8 cellular contexts compared by ENCODE assay signal in genomic region chr9:137086531-137087408, GRCh38. TPM values are rescaled to one million over a fixed set of nuclear protein-coding genes. Genes with fewer than 3 reads are reported as not detected.
DNase-seq lines count a peak whose midpoint lies in the region; ATAC-seq and TF ChIP-seq lines count a peak whose summit lies in the region.

Gene MAN1B1, plus strand, starts transcription at chr9:137086985. Its CDS starts 15 bp downstream, at chr9:137087000.

- BruUV-seq in Panc1 (replicated peaks; lab: Mats Ljungman, UMichigan), result no TSS peak

- in situ Hi-C loops in Panc1 (cut with HindIII; ENCODE audit: low pct_unique_long_range_greater_than_20kb, low sequenced_read_pairs), result no loop called here

- ATAC-seq in GM21723 (IDR thresholded peaks at IDR 0.05; ENCODE audit: unreplicated experiment), result peak; percentile 79
- peak; percentile 91 for ATAC-seq in Panc1
- ATAC-seq in activated T-cell treated with anti-CD3 and anti-CD28 coated beads, Interleukin-2, amount 50 U/mL, for 4 hours, result peak; percentile 84 to 89

- no peaks in the 10 kb centered on the region for H3K27me3 Mint-ChIP-seq in activated T-cell treated with anti-CD3 and anti-CD28 coated beads, Interleukin-2, amount 50 U/mL, for 4 hours (ENCODE audit: low read depth)

- H3K9me3 Mint-ChIP-seq in activated T-cell treated with anti-CD3 and anti-CD28 coated beads, Interleukin-2, amount 50 U/mL, for 4 hours, result no peaks in the 10 kb centered on the region

- intact Hi-C loops in Panc1 (cut with micrococcal nuclease; ENCODE audit: unreplicated experiment), result no loop called here

- peaks cover 37% of the 10 kb centered on the region for H3K4me1 Mint-ChIP-seq in activated T-cell treated with anti-CD3 and anti-CD28 coated beads, Interleukin-2, amount 50 U/mL, for 4 hours (ENCODE audit: low read depth)

- CTCF ChIA-PET in Panc1 (lab: Charles Lee), result interaction anchor here (0.5 to 0.7 kb wide), 3 partner anchors 19 to 150 kb away, joined by 3 to 5 read pairs (median 3); no protein-coding TSS in a partner anchor

- H3K36me3 ChIP-seq in Panc1 (ENCODE audit: control insufficient read depth, insufficient read depth, low read length) (no peaks in the 10 kb centered on the region; the same call in 1 of the 2 replicates), esophagus (ENCODE audit: control insufficient read depth in 2 of 2, insufficient read depth in 2 of 2, low read length in 1 of 2) (peaks cover 0 to 11% of the 10 kb centered on the region in 2 donors), mucosa of stomach (ENCODE audit: control insufficient read depth, insufficient read depth, low read length) (no peaks in the 10 kb centered on the region)

- peaks cover 40% of the 10 kb centered on the region for H3K4me1 ChIP-seq in Panc1 (ENCODE audit: control insufficient read depth, insufficient read depth, low read length)
- H3K4me1 ChIP-seq in esophagus (ENCODE audit: control insufficient read depth in 2 of 2, insufficient read depth in 2 of 2, low read length in 1 of 2), result peaks cover 0 to 28% of the 10 kb centered on the region in 2 donors
- peaks cover 31% of the 10 kb centered on the region for H3K4me1 ChIP-seq in mucosa of stomach (ENCODE audit: control insufficient read depth, insufficient read depth, low read length)

- H3K4me3 ChIP-seq in Panc1 (ENCODE audit: low read depth in 2 of 2, low read length in 2 of 2) (peak within 1 kb of the TSS; percentile 63 to 73), esophagus (ENCODE audit: low read depth in 1 of 2, low read length in 2 of 2) (peak within 1 kb of the TSS; percentile 71 to 78), mucosa of stomach (ENCODE audit: low read length) (peak within 1 kb of the TSS; percentile 60)

- peak; percentile 100 for DNase-seq in DMS53 (lab: John Stamatoyannopoulos, UW)
- peak; percentile 97 for DNase-seq in KG1 (lab: John Stamatoyannopoulos, UW)
- peak; percentile 91 for DNase-seq in Panc1 (ENCODE audit: low read depth, low spot score)
- peak; percentile 100 for DNase-seq in activated T-cell treated with anti-CD3 and anti-CD28 coated beads, Interleukin-2, amount 50 U/mL, for 4 hours
- peak; percentile 98 for DNase-seq in stimulated activated CD8-positive, alpha-beta memory T cell treated with anti-CD3 and anti-CD28 coated beads, Interleukin-7, amount 100 ng/mL, for 1 hour (ENCODE audit: low read depth in 2 of 2)

- peak within 1 kb of the TSS; percentile 87 for H3K4me3 Mint-ChIP-seq in activated T-cell treated with anti-CD3 and anti-CD28 coated beads, Interleukin-2, amount 50 U/mL, for 4 hours

- H3K9me3 ChIP-seq in Panc1 (ENCODE audit: control insufficient read depth, insufficient read depth, low read depth, low read length) (no peaks in the 10 kb centered on the region), esophagus (ENCODE audit: control insufficient read depth in 2 of 2, insufficient read depth in 1 of 2, low read depth in 1 of 2, low read length in 1 of 2) (no peaks in the 10 kb centered on the region), mucosa of stomach (ENCODE audit: control insufficient read depth, low read length) (no peaks in the 10 kb centered on the region)

- peaks cover 12% of the 10 kb centered on the region for H3K36me3 Mint-ChIP-seq in activated T-cell treated with anti-CD3 and anti-CD28 coated beads, Interleukin-2, amount 50 U/mL, for 4 hours (ENCODE audit: insufficient read depth)

- H3K27me3 ChIP-seq in Panc1 (ENCODE audit: control insufficient read depth, insufficient read depth, low read length) (no peaks in the 10 kb centered on the region), esophagus (ENCODE audit: control insufficient read depth in 1 of 2, insufficient read depth in 2 of 2, low read length in 2 of 2) (no peaks in the 10 kb centered on the region), mucosa of stomach (ENCODE audit: control insufficient read depth, insufficient read depth, low read length) (no peaks in the 10 kb centered on the region)

- POLR2A ChIA-PET in Panc1 (lab: Charles Lee), result interaction anchor here (0.6 kb wide), 2 partner anchors 13 to 92 kb away, joined by 4 to 6 read pairs; no protein-coding TSS in a partner anchor

- peak within 1 kb of the TSS; percentile 79 for H3K9ac ChIP-seq in mucosa of stomach (ENCODE audit: low read length)

- peak within 1 kb of the TSS; percentile 88 for H3K27ac ChIP-seq in Panc1 (ENCODE audit: low read length)
- peak within 1 kb of the TSS; percentile 97 to 98 for H3K27ac ChIP-seq in esophagus (ENCODE audit: low read depth in 2 of 2, low read length in 1 of 2)

- WGBS in esophagus, 2 donors, result 0 to 1% methylated on average over 94 to 101 of the region's 101 CpGs

- no peak for TF ChIP-seq CTCF in Panc1 (IDR thresholded peaks at IDR 0.05)

RNA-seq across cellular contexts. Expression of gene MAN1B1, which starts in this region (rescaled TPM):
- 57.2 TPM for total RNA-seq in Panc1 (2021; ENCODE audit: unreplicated experiment)
- 49.5 TPM for polyA plus RNA-seq in Panc1 (2012; ENCODE audit: insufficient read length)
- total RNA-seq in activated T-cell treated with anti-CD3 and anti-CD28 coated beads, Interleukin-2, amount 50 U/mL, for 4 hours, result 10 to 100 TPM; 30.7 to 34.0 (median 33.5) TPM
- 10 to 100 TPM; 28.5 to 42.3 TPM for polyA plus RNA-seq in esophagus

Comparison
In these comparisons a context has a peak if more than half of its experiments do, and no peak if none do; other contexts are left out.
1. Peak in every context shown above with its lines: DNase-seq, ATAC-seq, H3K4me3 ChIP-seq and H3K27ac ChIP-seq.